1 cellular context compared by ENCODE assay signal in the genomic region with DNA sequence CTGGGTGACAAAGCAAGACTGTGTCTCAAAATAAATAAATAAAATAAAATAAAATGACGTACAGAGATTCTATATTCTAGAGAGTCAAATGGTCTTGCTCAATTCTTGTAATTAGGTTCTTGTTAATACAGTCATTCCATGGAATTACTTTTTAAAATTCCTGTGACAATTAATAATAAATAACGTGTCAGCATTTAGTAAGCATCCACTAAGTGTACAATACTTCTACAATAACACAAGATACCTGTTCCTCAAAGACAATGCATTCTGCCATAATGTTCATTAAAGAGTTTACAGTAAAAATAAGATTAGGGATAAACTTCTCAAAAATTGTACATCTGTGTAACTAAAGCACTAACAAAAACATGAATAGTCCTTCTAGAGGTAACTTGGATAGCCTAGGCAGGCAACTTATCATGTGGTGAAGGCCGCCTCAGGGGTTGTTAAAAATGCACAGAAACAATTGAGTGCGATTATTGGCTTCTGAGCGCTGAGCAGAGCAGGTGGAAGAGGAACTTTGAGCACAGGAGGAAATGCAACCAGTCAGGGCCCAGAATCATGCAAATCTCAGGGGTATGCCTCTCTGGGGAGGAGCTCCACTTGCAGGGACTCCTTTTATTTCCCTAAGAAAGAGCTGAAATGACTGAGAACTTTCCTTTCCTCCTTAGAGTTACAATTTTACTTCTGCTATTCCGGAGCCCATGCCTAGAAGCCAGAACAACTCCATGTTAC.
TF ChIP-seq lines count a peak whose summit lies in the region.

No MANE protein-coding gene starts in this region.

TF ChIP-seq in GM12878, 131 proteins besides CTCF, POLR2A, EP300 and RAD21 (continued from another document):
- TF ChIP-seq IKZF1 (conservative IDR thresholded peaks at IDR 0.05) = 0 out of 2 replicates have a peak, but pooled peaks have one; percentile 26
- TF ChIP-seq CBFB (IDR thresholded peaks at IDR 0.05; ENCODE audit: low read depth) = no peak
- peak; percentile 79; the same call in 2 of the 3 replicates for TF ChIP-seq POU2F2 (IDR thresholded peaks at IDR 0.05; ENCODE audit: borderline replicate concordance, low read depth, low read length)
- peak; percentile 53; the same call in 1 of the 2 replicates for TF ChIP-seq SPI1 (IDR thresholded peaks at IDR 0.05; ENCODE audit: borderline replicate concordance, insufficient read depth, low read depth, low read length)
- TF ChIP-seq MEF2B (IDR thresholded peaks at IDR 0.05; ENCODE audit: partially characterized antibody, poor library complexity, severe bottlenecking) = peak; percentile 86
- TF ChIP-seq, protein P1, sequence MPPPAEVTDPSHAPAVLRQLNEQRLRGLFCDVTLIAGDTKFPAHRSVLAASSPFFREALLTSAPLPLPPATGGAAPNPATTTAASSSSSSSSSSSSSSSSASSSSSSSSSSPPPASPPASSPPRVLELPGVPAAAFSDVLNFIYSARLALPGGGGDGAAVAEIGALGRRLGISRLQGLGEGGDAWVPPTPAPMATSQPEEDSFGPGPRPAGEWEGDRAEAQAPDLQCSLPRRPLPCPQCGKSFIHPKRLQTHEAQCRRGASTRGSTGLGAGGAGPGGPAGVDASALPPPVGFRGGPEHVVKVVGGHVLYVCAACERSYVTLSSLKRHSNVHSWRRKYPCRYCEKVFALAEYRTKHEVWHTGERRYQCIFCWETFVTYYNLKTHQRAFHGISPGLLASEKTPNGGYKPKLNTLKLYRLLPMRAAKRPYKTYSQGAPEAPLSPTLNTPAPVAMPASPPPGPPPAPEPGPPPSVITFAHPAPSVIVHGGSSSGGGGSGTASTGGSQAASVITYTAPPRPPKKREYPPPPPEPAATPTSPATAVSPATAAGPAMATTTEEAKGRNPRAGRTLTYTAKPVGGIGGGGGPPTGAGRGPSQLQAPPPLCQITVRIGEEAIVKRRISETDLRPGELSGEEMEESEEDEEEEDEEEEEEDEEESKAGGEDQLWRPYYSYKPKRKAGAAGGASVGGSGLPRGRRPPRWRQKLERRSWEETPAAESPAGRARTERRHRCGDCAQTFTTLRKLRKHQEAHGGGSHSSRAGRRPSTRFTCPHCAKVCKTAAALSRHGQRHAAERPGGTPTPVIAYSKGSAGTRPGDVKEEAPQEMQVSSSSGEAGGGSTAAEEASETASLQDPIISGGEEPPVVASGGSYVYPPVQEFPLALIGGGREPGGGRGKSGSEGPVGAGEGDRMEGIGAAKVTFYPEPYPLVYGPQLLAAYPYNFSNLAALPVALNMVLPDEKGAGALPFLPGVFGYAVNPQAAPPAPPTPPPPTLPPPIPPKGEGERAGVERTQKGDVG (CRISPR knock-in tag; IDR thresholded peaks at IDR 0.05) = no peak
- TF ChIP-seq TCF12 (IDR thresholded peaks at IDR 0.05; ENCODE audit: low read depth, low read length) = 0 out of 2 replicates have a peak, but pooled peaks have one; percentile 17
- peak; percentile 23; the same call in 1 of the 2 replicates for TF ChIP-seq JUNB (IDR thresholded peaks at IDR 0.05)
